ENCODE assay signal across 15 cellular contexts in genomic region chr1:111454859-111455641, GRCh38. TPM values are rescaled to one million over a fixed set of nuclear protein-coding genes. Genes with fewer than 3 reads are reported as not detected.
DNase-seq lines count a peak whose midpoint lies in the region; ATAC-seq and TF ChIP-seq lines count a peak whose summit lies in the region.
"Had no signal": no experiment of that assay in that cellular context is flagged by ENCODE, and none has a peak within 500 bp of the region (broad histone marks: within the 10 kb centered on the region; RNA-seq: fewer than 3 reads in every experiment).

No MANE protein-coding gene starts in this region.

- TF ChIP-seq CTCF in natural killer cell (IDR thresholded peaks at IDR 0.05) (no peak), adrenal gland (IDR thresholded peaks at IDR 0.05) (no peak)

- WGBS in adrenal gland, 4 donors: 69 to 72% (median 70%) methylated on average over 5 of the region's 5 CpGs

- H3K27ac Mint-ChIP-seq in activated CD4-positive, alpha-beta T cell treated with anti-CD3 and anti-CD28 coated beads, Interleukin-2, amount 10 ng/mL, durations not matched to agents 24 days and 14 days: peak overlapping the region; percentile 84
- peak overlapping the region; percentile 5 to 37 for H3K27ac Mint-ChIP-seq in activated naive CD4-positive, alpha-beta T cell treated with anti-CD3 and anti-CD28 coated beads, Interleukin-2, amount 50 U/mL, for 72 hours
- H3K27ac Mint-ChIP-seq in natural killer cell: peak overlapping the region; percentile 18 to 32
- H3K27ac Mint-ChIP-seq: mesothelial cell of epicardium had no signal

- no peaks in the 10 kb centered on the region for H3K9me3 Mint-ChIP-seq in activated CD4-positive, alpha-beta T cell treated with anti-CD3 and anti-CD28 coated beads, Interleukin-2, amount 10 ng/mL, durations not matched to agents 24 days and 14 days
- no peaks in the 10 kb centered on the region for H3K9me3 Mint-ChIP-seq in activated naive CD4-positive, alpha-beta T cell treated with anti-CD3 and anti-CD28 coated beads, Interleukin-2, amount 50 U/mL, for 72 hours
- H3K9me3 Mint-ChIP-seq in natural killer cell: no peaks in the 10 kb centered on the region
- H3K9me3 Mint-ChIP-seq: mesothelial cell of epicardium had no signal

- no peaks in the 10 kb centered on the region for H3K27me3 ChIP-seq in adrenal gland
- H3K27me3 ChIP-seq: foreskin keratinocyte had no signal

- peaks cover 71% of the 10 kb centered on the region for H3K36me3 Mint-ChIP-seq in activated CD4-positive, alpha-beta T cell treated with anti-CD3 and anti-CD28 coated beads, Interleukin-2, amount 10 ng/mL, durations not matched to agents 24 days and 14 days (ENCODE audit: low read depth)
- H3K36me3 Mint-ChIP-seq in activated naive CD4-positive, alpha-beta T cell treated with anti-CD3 and anti-CD28 coated beads, Interleukin-2, amount 50 U/mL, for 72 hours: peaks cover 11 to 65% of the 10 kb centered on the region in 2 donors
- no peaks in the 10 kb centered on the region for H3K36me3 Mint-ChIP-seq in natural killer cell

- H3K4me1 ChIP-seq in adrenal gland (replicated peaks in 1 of 2): peaks cover 0 to 38% of the 10 kb centered on the region in 2 donors
- H3K4me1 ChIP-seq: foreskin keratinocyte had no signal

- intact Hi-C loops in activated CD4-positive, alpha-beta T cell treated with anti-CD3 and anti-CD28 coated beads, Interleukin-2, amount 10 ng/mL, durations not matched to agents 24 days and 14 days (cut with micrococcal nuclease): loop anchor here (2.0 kb wide), 1 partner anchor 22 kb away; no protein-coding TSS in a partner anchor
- intact Hi-C loops in natural killer cell (cut with micrococcal nuclease) (no loop called here), adrenal gland (cut with DNase I) (no loop called here)

- H3K4me1 Mint-ChIP-seq in activated CD4-positive, alpha-beta T cell treated with anti-CD3 and anti-CD28 coated beads, Interleukin-2, amount 10 ng/mL, durations not matched to agents 24 days and 14 days: peaks cover 64% of the 10 kb centered on the region
- H3K4me1 Mint-ChIP-seq in natural killer cell: peaks cover 59 to 65% of the 10 kb centered on the region in 2 donors

- H3K36me3 ChIP-seq in adrenal gland (replicated peaks in 1 of 2): peaks cover 0 to 52% of the 10 kb centered on the region in 2 donors

- ATAC-seq in GM21619 (IDR thresholded peaks at IDR 0.05; ENCODE audit: unreplicated experiment): peak; percentile 53
- peak; percentile 85 to 95 for ATAC-seq in activated naive CD4-positive, alpha-beta T cell treated with anti-CD3 and anti-CD28 coated beads, Interleukin-2, amount 50 U/mL, for 72 hours
- ATAC-seq in natural killer cell: no peak
- ATAC-seq: A549, foreskin keratinocyte had no signal

- no peak for DNase-seq in activated CD4-positive, alpha-beta T cell treated with anti-CD3 and anti-CD28 coated beads, Interleukin-2, amount 10 ng/mL, durations not matched to agents 24 days and 14 days
- DNase-seq in activated CD4-positive, alpha-beta T cell treated with anti-CD3 and anti-CD28 coated beads for 48 hours: no peak
- peak in 1 of 2 donors; percentile 46 for DNase-seq in activated naive CD4-positive, alpha-beta T cell treated with anti-CD3 and anti-CD28 coated beads, Interleukin-2, amount 50 U/mL, for 72 hours (ENCODE audit: low spot score in 2 of 2)
- no peak for DNase-seq in natural killer cell
- DNase-seq in NCI-H446 (lab: John Stamatoyannopoulos, UW): no peak
- DNase-seq in adrenal gland: no peak
- DNase-seq in NCI-H2227 (lab: John Stamatoyannopoulos, UW; ENCODE audit: unreplicated experiment): no peak
- DNase-seq: foreskin keratinocyte, MV-4-11 had no signal

- no peaks in the 10 kb centered on the region for H3K9me3 ChIP-seq in adrenal gland (replicated peaks in 1 of 3)
- H3K9me3 ChIP-seq: A549 had no signal

- no peak for TF ChIP-seq POLR2A in adrenal gland (IDR thresholded peaks at IDR 0.05)

- peak overlapping the region; percentile 69 for H3K4me3 Mint-ChIP-seq in activated CD4-positive, alpha-beta T cell treated with anti-CD3 and anti-CD28 coated beads, Interleukin-2, amount 10 ng/mL, durations not matched to agents 24 days and 14 days
- no peak overlapping the region for H3K4me3 Mint-ChIP-seq in natural killer cell
- H3K4me3 Mint-ChIP-seq: mesothelial cell of epicardium had no signal

- H3K27ac ChIP-seq in adrenal gland: no peak overlapping the region
- H3K27ac ChIP-seq: A549, foreskin keratinocyte, SK-N-MC, VCaP had no signal

- H3K27me3 Mint-ChIP-seq in activated CD4-positive, alpha-beta T cell treated with anti-CD3 and anti-CD28 coated beads, Interleukin-2, amount 10 ng/mL, durations not matched to agents 24 days and 14 days: no peaks in the 10 kb centered on the region
- no peaks in the 10 kb centered on the region for H3K27me3 Mint-ChIP-seq in natural killer cell (ENCODE audit: low read depth in 2 of 2)

- H3K4me3 ChIP-seq in adrenal gland: no peak overlapping the region
- H3K4me3 ChIP-seq: A549, SK-N-MC had no signal

RNA-seq across cellular contexts. Expression of gene ATP5PB, which starts 5.8 kb away (rescaled TPM):
- 308 and 325 TPM in 2 replicates for total RNA-seq in activated CD4-positive, alpha-beta T cell treated with anti-CD3 and anti-CD28 coated beads, Interleukin-2, amount 10 ng/mL, durations not matched to agents 24 days and 14 days
- total RNA-seq in activated naive CD4-positive, alpha-beta T cell treated with anti-CD3 and anti-CD28 coated beads, Interleukin-2, amount 50 U/mL, for 72 hours: 100 to 1,000 TPM; 320 to 332 TPM
- 100 to 1,000 TPM; 105 to 115 (median 105) TPM for total RNA-seq in natural killer cell
- total RNA-seq in adrenal gland: 100 to 1,000 TPM; 154 to 319 (median 245) TPM
- 100 to 1,000 TPM; 103 to 834 (median 147) TPM for polyA plus RNA-seq in adrenal gland

RNA-seq across cellular contexts. Expression of gene WDR77, which starts 6.0 kb away (rescaled TPM):
- 60.9 and 65.0 TPM in 2 replicates for total RNA-seq in activated CD4-positive, alpha-beta T cell treated with anti-CD3 and anti-CD28 coated beads, Interleukin-2, amount 10 ng/mL, durations not matched to agents 24 days and 14 days
- 10 to 100 TPM; 33.9 to 39.2 TPM for total RNA-seq in activated naive CD4-positive, alpha-beta T cell treated with anti-CD3 and anti-CD28 coated beads, Interleukin-2, amount 50 U/mL, for 72 hours
- total RNA-seq in natural killer cell (10 to 100 TPM; 15.5 to 20.8 (median 17.8) TPM), adrenal gland (10 to 100 TPM; 20.6 to 40.1 (median 28.3) TPM)
- 10 to 100 TPM; 19.8 to 47.2 (median 24.0) TPM for polyA plus RNA-seq in adrenal gland

RNA-seq across cellular contexts. Expression of gene C1orf162, which starts 18.7 kb away (rescaled TPM):
- total RNA-seq in activated CD4-positive, alpha-beta T cell treated with anti-CD3 and anti-CD28 coated beads, Interleukin-2, amount 10 ng/mL, durations not matched to agents 24 days and 14 days: 2.1 and 2.7 TPM in 2 replicates
- 1 to 10 TPM; 6.4 to 8.9 TPM for total RNA-seq in activated naive CD4-positive, alpha-beta T cell treated with anti-CD3 and anti-CD28 coated beads, Interleukin-2, amount 50 U/mL, for 72 hours
- total RNA-seq in natural killer cell (100 to 1,000 TPM in 2 of 3 donors, 10 to 100 TPM in 1; 85.2 to 147 (median 106) TPM), adrenal gland (10 to 100 TPM in 7 of 8 donors, 1 to 10 TPM in 1; 5.0 to 59.9 (median 33.6) TPM)
- 10 to 100 TPM; 45.7 to 54.1 (median 52.9) TPM for polyA plus RNA-seq in adrenal gland

RNA-seq across cellular contexts. Expression of gene OVGP1, which starts 27.5 kb away (rescaled TPM):
- 0.65 and 0.71 TPM in 2 replicates for total RNA-seq in activated CD4-positive, alpha-beta T cell treated with anti-CD3 and anti-CD28 coated beads, Interleukin-2, amount 10 ng/mL, durations not matched to agents 24 days and 14 days
- total RNA-seq in activated naive CD4-positive, alpha-beta T cell treated with anti-CD3 and anti-CD28 coated beads, Interleukin-2, amount 50 U/mL, for 72 hours: 1 to 10 TPM; 2.7 to 6.9 TPM
- total RNA-seq in natural killer cell: 1 to 10 TPM; 2.1 to 5.2 (median 4.1) TPM
- 1 to 10 TPM in 2 of 8 donors, under 1 TPM in 6; 0.18 to 1.6 (median 0.58) TPM for total RNA-seq in adrenal gland
- polyA plus RNA-seq in adrenal gland: 1 to 10 TPM in 2 of 3 donors, under 1 TPM in 1; 0.71 to 7.3 (median 3.4) TPM

RNA-seq across cellular contexts. Expression of gene ADORA3, which starts 48.4 kb away (rescaled TPM):
- not detected in 2 replicates for total RNA-seq in activated CD4-positive, alpha-beta T cell treated with anti-CD3 and anti-CD28 coated beads, Interleukin-2, amount 10 ng/mL, durations not matched to agents 24 days and 14 days
- total RNA-seq in activated naive CD4-positive, alpha-beta T cell treated with anti-CD3 and anti-CD28 coated beads, Interleukin-2, amount 50 U/mL, for 72 hours: under 1 TPM in 1 of 2 donors, not detected in 1; 0.11 TPM
- total RNA-seq in natural killer cell: under 1 TPM in 1 of 3 donors, not detected in 2; 0.40 TPM
- 10 to 100 TPM in 7 of 8 donors, 1 to 10 TPM in 1; 7.5 to 51.0 (median 21.1) TPM for total RNA-seq in adrenal gland
- polyA plus RNA-seq in adrenal gland: 10 to 100 TPM in 2 of 3 donors, 1 to 10 TPM in 1; 9.6 to 15.6 (median 10.1) TPM
- total RNA-seq: bronchial epithelial cell, foreskin keratinocyte, mesothelial cell of epicardium had no signal
- polyA plus RNA-seq: A549, foreskin keratinocyte had no signal

Comparison
In these comparisons a context has a peak if more than half of its experiments do, and no peak if none do; other contexts are left out.
1. H3K27ac Mint-ChIP-seq: peak in every context shown above with its lines; median percentile 84 in activated CD4-positive, alpha-beta T cell treated with anti-CD3 and anti-CD28 coated beads, Interleukin-2, amount 10 ng/mL, durations not matched to agents 24 days and 14 days; 25 in natural killer cell; 21 in activated naive CD4-positive, alpha-beta T cell treated with anti-CD3 and anti-CD28 coated beads, Interleukin-2, amount 50 U/mL, for 72 hours.
2. ATAC-seq: peak in GM21619 (single experiment) and activated naive CD4-positive, alpha-beta T cell treated with anti-CD3 and anti-CD28 coated beads, Interleukin-2, amount 50 U/mL, for 72 hours (2 of 2); none in natural killer cell (0 of 3).